ENCODE assay signal across 23 cellular contexts in genomic region chr11:39732002-39732401, GRCh38.
DNase-seq lines count a peak whose midpoint lies in the region; ATAC-seq and TF ChIP-seq lines count a peak whose summit lies in the region.
"Had no signal": no experiment of that assay in that cellular context is flagged by ENCODE, and none has a peak within 500 bp of the region (broad histone marks: within the 10 kb centered on the region; RNA-seq: fewer than 3 reads in every experiment).

No MANE protein-coding gene starts in this region.

- no peaks in the 10 kb centered on the region for H3K36me3 ChIP-seq in MM.1S (replicated peaks; ENCODE audit: insufficient read depth, low read length)
- H3K36me3 ChIP-seq: BLaER1, HAP-1 had no signal

- H3K27ac ChIP-seq in MM.1S (ENCODE audit: low read length): no peak overlapping the region
- H3K27ac ChIP-seq in right cardiac atrium (ENCODE audit: low read length): no peak overlapping the region
- H3K27ac ChIP-seq: BLaER1, SK-N-MC had no signal

- no peak for ATAC-seq in right cardiac atrium
- ATAC-seq in GM21515 (IDR thresholded peaks at IDR 0.05; ENCODE audit: unreplicated experiment): no peak

- H3K4me1 ChIP-seq in MM.1S (ENCODE audit: low read length): no peaks in the 10 kb centered on the region
- no peaks in the 10 kb centered on the region for H3K4me1 ChIP-seq in right cardiac atrium (ENCODE audit: control insufficient read depth, insufficient read depth, low read length)
- H3K4me1 ChIP-seq: BLaER1, HAP-1 had no signal

- peaks cover 18% of the 10 kb centered on the region for H3K9me3 Mint-ChIP-seq in nephron progenitor cell

- H3K4me2 ChIP-seq in MM.1S (ENCODE audit: low read depth, low read length): no peak overlapping the region
- H3K4me2 ChIP-seq: BLaER1 had no signal

- H3K79me2 ChIP-seq in MM.1S (ENCODE audit: low read length): no peaks in the 10 kb centered on the region

- no peaks in the 10 kb centered on the region for H3K27me3 Mint-ChIP-seq in nephron progenitor cell (ENCODE audit: low read depth, poor library complexity)
- H3K27me3 Mint-ChIP-seq: CD4-positive, CD25-positive, alpha-beta regulatory T cell had no signal

- H3K4me1 Mint-ChIP-seq in nephron progenitor cell: peaks cover 32% of the 10 kb centered on the region
- H3K4me1 Mint-ChIP-seq: CD4-positive, CD25-positive, alpha-beta regulatory T cell had no signal

- H3K36me3 Mint-ChIP-seq in nephron progenitor cell (ENCODE audit: low read depth): peaks cover 8% of the 10 kb centered on the region
- H3K36me3 Mint-ChIP-seq: CD4-positive, CD25-positive, alpha-beta regulatory T cell had no signal

- intact Hi-C loops in right cardiac atrium (cut with DNase I): no loop called here

- H3K9me3 ChIP-seq in MM.1S (replicated peaks; ENCODE audit: insufficient read depth, low read length): no peaks in the 10 kb centered on the region
- no peaks in the 10 kb centered on the region for H3K9me3 ChIP-seq in right cardiac atrium (ENCODE audit: control insufficient read depth, low read length)
- H3K9me3 ChIP-seq: BLaER1, HAP-1 had no signal

- H2AFZ ChIP-seq in MM.1S (ENCODE audit: low read length): no peak overlapping the region

- H3K4me3 Mint-ChIP-seq in nephron progenitor cell: no peak overlapping the region
- H3K4me3 Mint-ChIP-seq: CD4-positive, CD25-positive, alpha-beta regulatory T cell had no signal

- no peaks in the 10 kb centered on the region for H3F3A ChIP-seq in MM.1S (ENCODE audit: insufficient read depth, low read length)

- peak overlapping the region; percentile 9 for H3K27ac Mint-ChIP-seq in nephron progenitor cell

- H3K27me3 ChIP-seq in MM.1S (replicated peaks; ENCODE audit: insufficient read depth, low read length): no peaks in the 10 kb centered on the region
- no peaks in the 10 kb centered on the region for H3K27me3 ChIP-seq in right cardiac atrium (ENCODE audit: control insufficient read depth, insufficient read depth)
- H3K27me3 ChIP-seq: BLaER1 had no signal

- H3K9me2 ChIP-seq in MM.1S (replicated peaks; ENCODE audit: insufficient read depth, low read length): no peaks in the 10 kb centered on the region

- H4K20me1 ChIP-seq in MM.1S (ENCODE audit: insufficient read depth, low read length): no peaks in the 10 kb centered on the region
- H4K20me1 ChIP-seq: BLaER1 had no signal

- no peak overlapping the region for H3K9ac ChIP-seq in MM.1S (ENCODE audit: low read length)
- H3K9ac ChIP-seq: BLaER1 had no signal

- TF ChIP-seq CTCF in MM.1S (IDR thresholded peaks at IDR 0.05; ENCODE audit: low read length): no peak
- no peak for TF ChIP-seq CTCF in nephron progenitor cell (IDR thresholded peaks at IDR 0.05)

- DNase-seq in NOMO-1 treated with DMSO at 0.1 percent for 48 hours (lab: John Stamatoyannopoulos, UW; ENCODE audit: unreplicated experiment) (peak; percentile 6), NOMO-1 treated with dmso at 0.1 percent for 144 hours (lab: John Stamatoyannopoulos, UW; ENCODE audit: unreplicated experiment) (no peak), MM.1S (peak; percentile 14), NCI-H69 (lab: John Stamatoyannopoulos, UW) (peak; percentile 34), nephron progenitor cell (no peak), NCI-H526 treated with DMSO at 0.1 percent for 48 hours (lab: John Stamatoyannopoulos, UW) (no peak), right cardiac atrium (no peak)
- DNase-seq: 8988T; Caco-2; CD4-positive, CD25-positive, alpha-beta regulatory T cell; IMR-90; KG1; NCI-H1092; NCI-H1417 treated with DMSO at 0.1 percent for 48 hours; NCI-H187 treated with DMSO at 0.1 percent for 48 hours; NCI-H2171 treated with DMSO at 0.1 percent for 48 hours; NCI-H345; NCI-H526; SIG-M5 had no signal

- H3K4me3 ChIP-seq in MM.1S (ENCODE audit: low read length): no peak overlapping the region
- no peak overlapping the region for H3K4me3 ChIP-seq in right cardiac atrium (ENCODE audit: low read length)
- H3K4me3 ChIP-seq: BLaER1, HAP-1, SK-N-MC had no signal

Comparison
In these comparisons a context has a peak if more than half of its experiments do, and no peak if none do; other contexts are left out.
1. DNase-seq: peak in NOMO-1 treated with DMSO at 0.1 percent for 48 hours (single experiment), MM.1S (single experiment) and NCI-H69 (single experiment); none in NOMO-1 treated with dmso at 0.1 percent for 144 hours (single experiment), nephron progenitor cell (single experiment), NCI-H526 treated with DMSO at 0.1 percent for 48 hours (single experiment) and right cardiac atrium (0 of 3).